In the genomic region with DNA sequence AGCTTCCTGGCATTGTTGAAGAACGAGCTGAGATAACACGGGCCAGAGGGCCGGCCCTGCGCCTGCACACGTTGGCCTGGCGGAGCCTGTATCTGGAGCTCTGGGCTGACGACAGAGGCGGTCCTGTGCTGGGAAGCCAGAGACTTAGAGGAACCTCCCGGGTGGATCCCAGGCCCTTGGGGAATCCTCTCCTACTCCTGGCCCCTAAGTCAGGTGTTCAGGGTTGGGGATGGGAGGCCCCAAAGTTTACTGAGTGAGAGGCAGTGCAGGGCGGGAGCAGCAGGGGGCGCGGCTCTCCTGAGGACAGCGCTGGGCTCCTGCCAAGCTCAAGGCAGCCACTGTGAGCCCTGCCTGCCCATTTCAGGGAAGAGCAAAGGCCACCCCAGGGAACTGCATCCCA, we compare ENCODE assay signal across 9 cellular contexts. TPM values are rescaled to one million over a fixed set of nuclear protein-coding genes. Genes with fewer than 3 reads are reported as not detected.
DNase-seq lines count a peak whose midpoint lies in the region; ATAC-seq, FAIRE-seq and TF ChIP-seq lines count a peak whose summit lies in the region.
"Had no signal": no experiment of that assay in that cellular context is flagged by ENCODE, and none has a peak within 500 bp of the region (broad histone marks: within the 10 kb centered on the region; RNA-seq: fewer than 3 reads in every experiment).

No MANE protein-coding gene starts in this region.

- H3K4me1 ChIP-seq in A549, result peaks cover 16% of the 10 kb centered on the region; the same call in 1 of the 3 replicates
- peaks cover 0 to 34% of the 10 kb centered on the region in 2 donors for H3K4me1 ChIP-seq in right atrium auricular region

- H3K4me3 ChIP-seq in A549, result no peak overlapping the region
- no peak overlapping the region for H3K4me3 ChIP-seq in right atrium auricular region

- peak; percentile 74 to 76 for TF ChIP-seq RAD21 in A549 (conservative IDR thresholded peaks at IDR 0.05 in 1 of 2, IDR thresholded peaks at IDR 0.05 in 1 of 2)

- no peaks in the 10 kb centered on the region for H3K4me1 Mint-ChIP-seq in activated CD8-positive, alpha-beta T cell treated with anti-CD3 and anti-CD28 coated beads, Interleukin-2, amount 10 ng/mL, durations not matched to agents 7 days and 5 days (ENCODE audit: low read depth)

- H3K27ac ChIP-seq in A549 (peak overlapping the region in 1 of 2 experiments; percentile 52; a peak in 2 of 6 replicates), right atrium auricular region (peak overlapping the region in 1 of 2 donors; percentile 6)

- no peaks in the 10 kb centered on the region for H3K27me3 ChIP-seq in right atrium auricular region

- CTCF ChIA-PET in A549 (lab: Yijun Ruan, JAX), result interaction anchor here (0.5 to 5.8 kb wide), 43 partner anchors 10 to 385 kb away, joined by 3 to 88 read pairs (median 5); partner anchors contain the start of genes ACOX3 and TRMT44
- CTCF ChIA-PET in activated CD8-positive, alpha-beta T cell treated with anti-CD3 and anti-CD28 coated beads, Interleukin-2, amount 10 ng/mL, durations not matched to agents 7 days and 5 days (lab: Charles Lee), result interaction anchor here (0.6 to 1.7 kb wide), 6 partner anchors 21 to 136 kb away, joined by 3 to 8 read pairs (median 4); no protein-coding TSS in a partner anchor

- TF ChIP-seq EP300 in A549 (IDR thresholded peaks at IDR 0.05), result no peak

- H3K27me3 Mint-ChIP-seq in activated CD8-positive, alpha-beta T cell treated with anti-CD3 and anti-CD28 coated beads, Interleukin-2, amount 10 ng/mL, durations not matched to agents 7 days and 5 days (ENCODE audit: low read depth), result peaks cover 26% of the 10 kb centered on the region

- TF ChIP-seq POLR2A in A549 (IDR thresholded peaks at IDR 0.05; ENCODE audit: low read length), result no peak

- H3K4me2 ChIP-seq in A549, result no peak overlapping the region

- peak; percentile 58 for TF ChIP-seq CTCF in A549 (IDR thresholded peaks at IDR 0.05)
- TF ChIP-seq CTCF in GM12873 (IDR thresholded peaks at IDR 0.05; ENCODE audit: insufficient read depth, low read depth, low read length, missing control alignments), result peak; percentile 68
- TF ChIP-seq CTCF in right atrium auricular region (IDR thresholded peaks at IDR 0.05), result peak; percentile 42 to 79

- no peaks in the 10 kb centered on the region for H3K9me3 Mint-ChIP-seq in activated CD8-positive, alpha-beta T cell treated with anti-CD3 and anti-CD28 coated beads, Interleukin-2, amount 10 ng/mL, durations not matched to agents 7 days and 5 days (ENCODE audit: insufficient read depth)
- H3K9me3 Mint-ChIP-seq: effector memory CD8-positive, alpha-beta T cell had no signal

- H3K9me3 ChIP-seq in A549 (no peaks in the 10 kb centered on the region), right atrium auricular region (no peaks in the 10 kb centered on the region)

- no peak for FAIRE-seq in A549 (lab: Jason Lieb, UNC)

- ATAC-seq in A549 (peak; percentile 69 to 88), GM18907 (IDR thresholded peaks at IDR 0.05; ENCODE audit: unreplicated experiment) (no peak)
- peak; percentile 49 for ATAC-seq in activated CD8-positive, alpha-beta T cell treated with anti-CD3 and anti-CD28 coated beads, Interleukin-2, amount 10 ng/mL, durations not matched to agents 7 days and 5 days
- ATAC-seq: effector memory CD8-positive, alpha-beta T cell had no signal

- no peak overlapping the region for H3K4me3 Mint-ChIP-seq in activated CD8-positive, alpha-beta T cell treated with anti-CD3 and anti-CD28 coated beads, Interleukin-2, amount 10 ng/mL, durations not matched to agents 7 days and 5 days
- H3K4me3 Mint-ChIP-seq: effector memory CD8-positive, alpha-beta T cell had no signal

- DNase-seq in A549 (ENCODE audit: low read depth in 1 of 2, low spot score in 1 of 2) (peak; percentile 69 to 70), MV-4-11 (lab: John Stamatoyannopoulos, UW) (peak; percentile 55), right atrium auricular region (ENCODE audit: low spot score) (peak; percentile 89), NCI-H2171 (lab: John Stamatoyannopoulos, UW) (no peak)
- peak; percentile 42 for DNase-seq in activated CD8-positive, alpha-beta T cell treated with anti-CD3 and anti-CD28 coated beads, Interleukin-2, amount 10 ng/mL, durations not matched to agents 7 days and 5 days
- peak; percentile 31 for DNase-seq in stimulated activated CD4-positive, alpha-beta T cell treated with anti-CD3 and anti-CD28 coated beads, Interleukin-2, amount 100 ng/mL, for 48 hours

- no peaks in the 10 kb centered on the region for H3K36me3 Mint-ChIP-seq in activated CD8-positive, alpha-beta T cell treated with anti-CD3 and anti-CD28 coated beads, Interleukin-2, amount 10 ng/mL, durations not matched to agents 7 days and 5 days (ENCODE audit: low read depth)

- POLR2A ChIA-PET in A549 (lab: Yijun Ruan, JAX), result no interaction called here
- POLR2A ChIA-PET in activated CD8-positive, alpha-beta T cell treated with anti-CD3 and anti-CD28 coated beads, Interleukin-2, amount 10 ng/mL, durations not matched to agents 7 days and 5 days (lab: Charles Lee), result no interaction called here

- 55% methylated on average over 11 of the region's 13 CpGs for WGBS in A549 (ENCODE audit: missing lambda C conversion rate)

- no peak overlapping the region for H3K27ac Mint-ChIP-seq in activated CD8-positive, alpha-beta T cell treated with anti-CD3 and anti-CD28 coated beads, Interleukin-2, amount 10 ng/mL, durations not matched to agents 7 days and 5 days
- H3K27ac Mint-ChIP-seq: effector memory CD8-positive, alpha-beta T cell had no signal

- no peaks in the 10 kb centered on the region for H3K36me3 ChIP-seq in right atrium auricular region

TF ChIP-seq in A549, 52 proteins besides CTCF, POLR2A, EP300 and RAD21:
- no peak for TF ChIP-seq NPAS2 (CRISPR knock-in tag; IDR thresholded peaks at IDR 0.05; ENCODE audit: borderline replicate concordance)
- peak; percentile 77 for TF ChIP-seq SMC3 (IDR thresholded peaks at IDR 0.05)

RNA-seq across cellular contexts. Expression of gene HTRA3, which starts 2.5 kb away (rescaled TPM):
- 7.4 and 9.2 TPM in 2 replicates for polyA plus RNA-seq in A549 (2011; rRNA removed)
- 11.8 and 19.5 TPM in 2 replicates for polyA plus RNA-seq in A549 (2012; cell fraction: cytosol; rRNA removed)
- polyA plus RNA-seq in A549 (2012; cell fraction: nucleus; rRNA removed), result 18.5 and 23.8 TPM in 2 replicates
- polyA plus RNA-seq in A549 (2017; fragmentation: RNase III; extraction: RNeasy Plus Mini Kit Qiagen cat#74134 plus additional on column Dnase treatment), result 4.6 to 8.0 TPM (median 4.9 TPM) in 3 replicates
- polyA minus RNA-seq in A549 (2011; rRNA and poly(A)+ RNA removed), result 5.4 and 5.6 TPM in 2 replicates
- total RNA-seq in activated CD8-positive, alpha-beta T cell treated with anti-CD3 and anti-CD28 coated beads, Interleukin-2, amount 10 ng/mL, durations not matched to agents 7 days and 5 days, result not detected
- 100 to 1,000 TPM in 1 of 2 donors, 10 to 100 TPM in 1; 33.8 to 124 TPM for total RNA-seq in right atrium auricular region

Comparison
In these comparisons a context has a peak if more than half of its experiments do, and no peak if none do; other contexts are left out.
1. RNA of gene HTRA3, which starts 2.5 kb away (total RNA-seq): 33.8 to 124 TPM in right atrium auricular region; not detected in activated CD8-positive, alpha-beta T cell treated with anti-CD3 and anti-CD28 coated beads, Interleukin-2, amount 10 ng/mL, durations not matched to agents 7 days and 5 days; every median in the first group is over 10 times any median in the second.
2. Peak in every context shown above with its lines, with median percentiles within 50 percentile points of each other: CTCF ChIP-seq.